Comparison of ENCODE assay signal across 8 cellular contexts in the genomic region with DNA sequence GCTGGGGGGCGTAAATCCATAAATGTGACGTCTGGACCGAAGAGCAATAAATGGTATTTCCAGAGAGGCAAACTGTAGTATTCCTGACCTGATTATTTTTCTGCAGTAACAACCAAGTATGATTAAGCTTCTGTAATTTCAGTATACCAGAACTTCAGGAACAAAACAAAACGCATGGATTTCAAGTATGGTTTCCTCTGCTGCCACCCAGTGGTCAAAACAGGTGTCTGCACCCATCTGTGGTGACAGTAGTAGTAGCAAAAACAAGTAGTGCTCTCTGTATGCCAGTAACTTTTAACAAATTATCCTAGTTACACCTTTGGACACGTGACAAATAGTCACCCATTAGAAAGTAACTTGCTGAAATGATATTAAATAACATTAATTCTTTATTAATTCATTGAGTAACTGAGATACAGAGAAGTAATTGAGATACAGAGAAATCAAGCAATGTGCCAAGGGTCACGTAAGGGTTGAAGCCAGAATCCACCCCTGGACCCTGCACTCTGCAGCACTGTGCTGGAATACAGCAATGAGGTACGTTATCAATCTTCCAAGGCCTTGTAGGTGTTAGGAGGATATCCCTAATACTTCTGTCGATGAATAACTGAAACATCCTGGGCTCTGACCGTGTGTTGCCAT. TPM values are rescaled to one million over a fixed set of nuclear protein-coding genes. Genes with fewer than 3 reads are reported as not detected.
DNase-seq lines count a peak whose midpoint lies in the region; ATAC-seq and TF ChIP-seq lines count a peak whose summit lies in the region.

No MANE protein-coding gene starts in this region.

- TF ChIP-seq EP300 in esophagus muscularis mucosa (IDR thresholded peaks at IDR 0.05): no peak

- CTCF ChIA-PET in AG04450 (lab: Charles Lee): interaction anchor here (0.6 to 8.7 kb wide), 54 partner anchors 9 to 444 kb away, joined by 3 to 160 read pairs (median 5); a partner anchor contains a TSS

- POLR2A ChIA-PET in AG04450 (lab: Yijun Ruan, JAX): no interaction called here

- H3K9ac ChIP-seq in NT2/D1 (ENCODE audit: insufficient read length, low read depth): no peak overlapping the region

- H3K9me3 ChIP-seq in AG04450 (ENCODE audit: control insufficient read depth, insufficient read depth, low read length): no peaks in the 10 kb centered on the region
- H3K9me3 ChIP-seq in NT2/D1 (ENCODE audit: insufficient read depth, low read length): no peaks in the 10 kb centered on the region
- no peaks in the 10 kb centered on the region for H3K9me3 ChIP-seq in esophagus muscularis mucosa

- H3K27ac ChIP-seq in AG04450 (ENCODE audit: low read depth, low read length) (no peak overlapping the region), esophagus muscularis mucosa (replicated peaks in 1 of 4) (no peak overlapping the region)

- no peaks in the 10 kb centered on the region for H3K27me3 ChIP-seq in AG04450 (ENCODE audit: control insufficient read depth, insufficient read depth, low read length)
- H3K27me3 ChIP-seq in NT2/D1 (ENCODE audit: insufficient read depth, insufficient read length): no peaks in the 10 kb centered on the region
- H3K27me3 ChIP-seq in esophagus muscularis mucosa: no peaks in the 10 kb centered on the region

- H3K9me3 Mint-ChIP-seq in natural killer cell treated with Interleukin-12 subunit alpha and Interleukin-12 subunit beta and Interleukin-15 and Interleukin-18, amount 100 ng/mL, for 72 hours: no peaks in the 10 kb centered on the region

- WGBS in esophagus muscularis mucosa: 50% methylated on average over 9 of the region's 9 CpGs

- H3K4me3 ChIP-seq in AG04450 (ENCODE audit: low read depth, low read length): no peak overlapping the region
- H3K4me3 ChIP-seq in NT2/D1 (ENCODE audit: insufficient read length, low read depth): no peak overlapping the region
- H3K4me3 ChIP-seq in esophagus muscularis mucosa: peak overlapping the region in 2 of 4 donors; percentile 26 to 27

- no peak overlapping the region for H3K27ac Mint-ChIP-seq in natural killer cell treated with Interleukin-12 subunit alpha and Interleukin-12 subunit beta and Interleukin-15 and Interleukin-18, amount 100 ng/mL, for 72 hours

- DNase-seq in AG04450 (ENCODE audit: low read depth, low spot score): peak; percentile 51
- peak; percentile 42 for DNase-seq in NT2/D1 (ENCODE audit: low read depth, low spot score)
- DNase-seq in activated T-cell treated with anti-CD3 and anti-CD28 coated beads for 24 hours (ENCODE audit: low read depth): peak; percentile 46
- DNase-seq in esophagus muscularis mucosa (ENCODE audit: extremely low spot score): no peak
- peak; percentile 73 for DNase-seq in natural killer cell treated with Interleukin-12 subunit alpha and Interleukin-12 subunit beta and Interleukin-15 and Interleukin-18, amount 100 ng/mL, for 72 hours (ENCODE audit: low spot score)
- peak; percentile 30 for DNase-seq in stimulated activated naive CD4-positive, alpha-beta T cell treated with Interleukin-2 at 50 U/mL for 16 hours (lab: John Stamatoyannopoulos, UW)

- peak; percentile 67 for ATAC-seq in GM18517 (IDR thresholded peaks at IDR 0.05; ENCODE audit: unreplicated experiment)
- ATAC-seq in HG03571 (IDR thresholded peaks at IDR 0.05; ENCODE audit: unreplicated experiment): peak; percentile 60
- peak; percentile 67 to 78 for ATAC-seq in natural killer cell treated with Interleukin-12 subunit alpha and Interleukin-12 subunit beta and Interleukin-15 and Interleukin-18, amount 100 ng/mL, for 72 hours

- no peak for TF ChIP-seq POLR2A in esophagus muscularis mucosa (IDR thresholded peaks at IDR 0.05; ENCODE audit: low read depth)

- H3K4me1 ChIP-seq in NT2/D1 (ENCODE audit: insufficient read depth, insufficient read length) (no peaks in the 10 kb centered on the region), esophagus muscularis mucosa (peaks cover 3 to 29% (median 14%) of the 10 kb centered on the region in 4 donors)

- H3K4me3 Mint-ChIP-seq in natural killer cell treated with Interleukin-12 subunit alpha and Interleukin-12 subunit beta and Interleukin-15 and Interleukin-18, amount 100 ng/mL, for 72 hours: no peak overlapping the region

- peaks cover 14 to 22% of the 10 kb centered on the region in 2 donors for H3K27me3 Mint-ChIP-seq in natural killer cell treated with Interleukin-12 subunit alpha and Interleukin-12 subunit beta and Interleukin-15 and Interleukin-18, amount 100 ng/mL, for 72 hours

- H3K36me3 ChIP-seq in NT2/D1 (ENCODE audit: insufficient read depth, insufficient read length, low read length): no peaks in the 10 kb centered on the region
- H3K36me3 ChIP-seq in esophagus muscularis mucosa: no peaks in the 10 kb centered on the region

- no peaks in the 10 kb centered on the region for H3K36me3 Mint-ChIP-seq in natural killer cell treated with Interleukin-12 subunit alpha and Interleukin-12 subunit beta and Interleukin-15 and Interleukin-18, amount 100 ng/mL, for 72 hours

- H3K4me1 Mint-ChIP-seq in natural killer cell treated with Interleukin-12 subunit alpha and Interleukin-12 subunit beta and Interleukin-15 and Interleukin-18, amount 100 ng/mL, for 72 hours (ENCODE audit: low read depth in 2 of 2): no peaks in the 10 kb centered on the region

- intact Hi-C loops in esophagus muscularis mucosa (cut with DNase I): loop anchor here (2.0 to 10.0 kb wide), 2 partner anchors 25 to 277 kb away; no protein-coding TSS in a partner anchor

- TF ChIP-seq CTCF in AG04450 (IDR thresholded peaks at IDR 0.05; ENCODE audit: low read depth, low read length): peak; percentile 91
- peak; percentile 89 to 97 (median 89) for TF ChIP-seq CTCF in esophagus muscularis mucosa (IDR thresholded peaks at IDR 0.05)

RNA-seq across cellular contexts. Expression of a gene that starts 7.9 kb away (rescaled TPM):
- polyA plus RNA-seq in AG04450 (2011; rRNA removed): 0.11 TPM in 1 of 2 replicates, not detected in the other
- polyA minus RNA-seq in AG04450 (2011; rRNA and poly(A)+ RNA removed): not detected in 2 replicates
- total RNA-seq in esophagus muscularis mucosa: not detected
- total RNA-seq in natural killer cell treated with Interleukin-12 subunit alpha and Interleukin-12 subunit beta and Interleukin-15 and Interleukin-18, amount 100 ng/mL, for 72 hours: not detected

RNA-seq across cellular contexts. Expression of a gene that starts 9.8 kb away (rescaled TPM):
- polyA plus RNA-seq in AG04450 (2011; rRNA removed): 43.0 and 56.9 TPM in 2 replicates
- 10.0 and 12.9 TPM in 2 replicates for polyA minus RNA-seq in AG04450 (2011; rRNA and poly(A)+ RNA removed)
- 10 to 100 TPM; 44.1 to 76.4 (median 53.3) TPM for total RNA-seq in esophagus muscularis mucosa
- total RNA-seq in natural killer cell treated with Interleukin-12 subunit alpha and Interleukin-12 subunit beta and Interleukin-15 and Interleukin-18, amount 100 ng/mL, for 72 hours: 10 to 100 TPM; 36.5 to 36.8 TPM

RNA-seq across cellular contexts. Expression of a gene that starts 16.0 kb away (rescaled TPM):
- polyA plus RNA-seq in AG04450 (2011; rRNA removed): 0.19 TPM in 1 of 2 replicates, not detected in the other
- polyA minus RNA-seq in AG04450 (2011; rRNA and poly(A)+ RNA removed): not detected in 2 replicates
- under 1 TPM in 1 of 4 donors, not detected in 3; 0.42 TPM for total RNA-seq in esophagus muscularis mucosa
- not detected for total RNA-seq in natural killer cell treated with Interleukin-12 subunit alpha and Interleukin-12 subunit beta and Interleukin-15 and Interleukin-18, amount 100 ng/mL, for 72 hours

RNA-seq across cellular contexts. Expression of a gene that starts 50.1 kb away (rescaled TPM):
- 6.8 and 7.7 TPM in 2 replicates for polyA plus RNA-seq in AG04450 (2011; rRNA removed)
- 7.6 and 9.5 TPM in 2 replicates for polyA minus RNA-seq in AG04450 (2011; rRNA and poly(A)+ RNA removed)
- total RNA-seq in esophagus muscularis mucosa: 1 to 10 TPM; 2.0 to 4.2 (median 3.3) TPM
- not detected for total RNA-seq in natural killer cell treated with Interleukin-12 subunit alpha and Interleukin-12 subunit beta and Interleukin-15 and Interleukin-18, amount 100 ng/mL, for 72 hours

RNA-seq across cellular contexts. Expression of a gene that starts 54.8 kb away (rescaled TPM):
- 0.09 and 0.11 TPM in 2 replicates for polyA plus RNA-seq in AG04450 (2011; rRNA removed)
- not detected in 2 replicates for polyA minus RNA-seq in AG04450 (2011; rRNA and poly(A)+ RNA removed)
- under 1 TPM in 2 of 4 donors, not detected in 2; 0.29 to 0.50 TPM for total RNA-seq in esophagus muscularis mucosa
- under 1 TPM; 0.24 to 0.95 TPM for total RNA-seq in natural killer cell treated with Interleukin-12 subunit alpha and Interleukin-12 subunit beta and Interleukin-15 and Interleukin-18, amount 100 ng/mL, for 72 hours
